In genomic region chrX:13702390-13702789, GRCh38 we compare ENCODE assay signal across 24 cellular contexts. TPM values are rescaled to one million over a fixed set of nuclear protein-coding genes. Genes with fewer than 3 reads are reported as not detected.
DNase-seq lines count a peak whose midpoint lies in the region; ATAC-seq and TF ChIP-seq lines count a peak whose summit lies in the region.
"Had no signal": no experiment of that assay in that cellular context is flagged by ENCODE, and none has a peak within 500 bp of the region (broad histone marks: within the 10 kb centered on the region; RNA-seq: fewer than 3 reads in every experiment).

No MANE protein-coding gene starts in this region.

- intact Hi-C loops in activated CD4-positive, alpha-beta T cell treated with anti-CD3 and anti-CD28 coated beads for 36 hours (cut with DNase I, micrococcal nuclease): no loop called here
- intact Hi-C loops in CD4-positive, alpha-beta memory T cell (cut with micrococcal nuclease): no loop called here
- intact Hi-C loops in uterus (cut with DNase I; ENCODE audit: low total_unique reads): no loop called here

- no peaks in the 10 kb centered on the region for H3K9me3 Mint-ChIP-seq in activated CD4-positive, alpha-beta T cell treated with anti-CD3 and anti-CD28 coated beads for 36 hours (ENCODE audit: low read depth)
- peaks cover 0 to 2% (median 0%) of the 10 kb centered on the region in 8 donors for H3K9me3 Mint-ChIP-seq in CD4-positive, alpha-beta memory T cell
- H3K9me3 Mint-ChIP-seq in activated CD8-positive, alpha-beta T cell treated with anti-CD3 and anti-CD28 coated beads, Interleukin-2, amount 10 ng/mL, durations not matched to agents 7 days and 5 days (ENCODE audit: insufficient read depth): no peaks in the 10 kb centered on the region
- no peaks in the 10 kb centered on the region for H3K9me3 Mint-ChIP-seq in naive thymus-derived CD8-positive, alpha-beta T cell
- H3K9me3 Mint-ChIP-seq: brain had no signal

- H3K4me3 ChIP-seq in CD4-positive, alpha-beta memory T cell (ENCODE audit: low read length in 2 of 2): no peak overlapping the region
- H3K4me3 ChIP-seq in uterus: no peak overlapping the region
- H3K4me3 ChIP-seq: esophagus muscularis mucosa, neural progenitor cell, prostate gland, testis had no signal

- no peaks in the 10 kb centered on the region for H3K9me3 ChIP-seq in CD4-positive, alpha-beta memory T cell (ENCODE audit: control insufficient read depth in 1 of 2, low read length in 2 of 2)
- H3K9me3 ChIP-seq in uterus: no peaks in the 10 kb centered on the region
- H3K9me3 ChIP-seq: esophagus muscularis mucosa, prostate gland, testis had no signal

- no peak overlapping the region for H3K27ac ChIP-seq in CD4-positive, alpha-beta memory T cell (ENCODE audit: low read depth, low read length)
- H3K27ac ChIP-seq in uterus: no peak overlapping the region
- H3K27ac ChIP-seq: 22Rv1, neural progenitor cell, prostate gland, testis had no signal

- DNase-seq in activated CD4-positive, alpha-beta T cell treated with anti-CD3 and anti-CD28 coated beads for 36 hours: no peak
- no peak for DNase-seq in activated CD4-positive, alpha-beta T cell treated with anti-CD3 and anti-CD28 coated beads for 4 hours
- no peak for DNase-seq in CD4-positive, alpha-beta memory T cell
- DNase-seq in activated CD8-positive, alpha-beta T cell treated with anti-CD3 and anti-CD28 coated beads, Interleukin-2, amount 10 ng/mL, durations not matched to agents 7 days and 5 days: no peak
- no peak for DNase-seq in naive thymus-derived CD8-positive, alpha-beta T cell
- DNase-seq in LoVo (ENCODE audit: low spot score) (no peak), uterus (no peak), DMS114 treated with DMSO at 0.1 percent for 48 hours (lab: John Stamatoyannopoulos, UW; ENCODE audit: unreplicated experiment) (no peak)
- DNase-seq: effector memory CD4-positive, alpha-beta T cell; EL; H7; hippocampal formation; IMR-90; left ventricle myocardium superior; MM.1S; NCI-H1436; SIG-M5; testis had no signal

- peaks cover 55% of the 10 kb centered on the region for H3K4me1 ChIP-seq in CD4-positive, alpha-beta memory T cell (ENCODE audit: insufficient read depth, low read length)
- H3K4me1 ChIP-seq in uterus: peaks cover 0 to 4% of the 10 kb centered on the region in 2 donors
- H3K4me1 ChIP-seq: prostate gland, testis had no signal

- no peaks in the 10 kb centered on the region for H3K27me3 ChIP-seq in CD4-positive, alpha-beta memory T cell (ENCODE audit: insufficient read depth, low read length)
- H3K27me3 ChIP-seq in uterus: no peaks in the 10 kb centered on the region
- H3K27me3 ChIP-seq: esophagus muscularis mucosa, neural progenitor cell, testis had no signal

- no peaks in the 10 kb centered on the region for H3K36me3 ChIP-seq in CD4-positive, alpha-beta memory T cell (ENCODE audit: insufficient read depth, low read length)
- H3K36me3 ChIP-seq in uterus: no peaks in the 10 kb centered on the region
- H3K36me3 ChIP-seq: esophagus muscularis mucosa, neural progenitor cell, prostate gland had no signal

- H3K27ac Mint-ChIP-seq in activated CD4-positive, alpha-beta T cell treated with anti-CD3 and anti-CD28 coated beads for 36 hours: peak overlapping the region; percentile 32
- H3K27ac Mint-ChIP-seq in CD4-positive, alpha-beta memory T cell: peak overlapping the region in 6 of 7 donors; percentile 4 to 73 (median 43)
- peak overlapping the region; percentile 47 for H3K27ac Mint-ChIP-seq in activated CD8-positive, alpha-beta T cell treated with anti-CD3 and anti-CD28 coated beads, Interleukin-2, amount 10 ng/mL, durations not matched to agents 7 days and 5 days
- peak overlapping the region in 8 of 10 donors; percentile 9 to 86 (median 65) for H3K27ac Mint-ChIP-seq in naive thymus-derived CD8-positive, alpha-beta T cell
- H3K27ac Mint-ChIP-seq: neural progenitor cell had no signal

- no peak for TF ChIP-seq CTCF in uterus (IDR thresholded peaks at IDR 0.05)

- CTCF ChIA-PET in activated CD4-positive, alpha-beta T cell treated with anti-CD3 and anti-CD28 coated beads for 36 hours (lab: Charles Lee): no interaction called here
- CTCF ChIA-PET in CD4-positive, alpha-beta memory T cell (lab: Charles Lee; ENCODE audit: partially characterized antibody): no interaction called here
- CTCF ChIA-PET in activated CD8-positive, alpha-beta T cell treated with anti-CD3 and anti-CD28 coated beads, Interleukin-2, amount 10 ng/mL, durations not matched to agents 7 days and 5 days (lab: Charles Lee): interaction anchor here (1.3 kb wide), 1 partner anchor 20 kb away, joined by 3 read pairs; no protein-coding TSS in a partner anchor

- peaks cover 51% of the 10 kb centered on the region for H3K4me1 Mint-ChIP-seq in activated CD4-positive, alpha-beta T cell treated with anti-CD3 and anti-CD28 coated beads for 36 hours
- H3K4me1 Mint-ChIP-seq in CD4-positive, alpha-beta memory T cell: peaks cover 32 to 60% (median 44%) of the 10 kb centered on the region in 4 donors
- peaks cover 20% of the 10 kb centered on the region for H3K4me1 Mint-ChIP-seq in activated CD8-positive, alpha-beta T cell treated with anti-CD3 and anti-CD28 coated beads, Interleukin-2, amount 10 ng/mL, durations not matched to agents 7 days and 5 days (ENCODE audit: low read depth)
- H3K4me1 Mint-ChIP-seq in naive thymus-derived CD8-positive, alpha-beta T cell: peaks cover 11 to 70% (median 39%) of the 10 kb centered on the region in 4 donors
- H3K4me1 Mint-ChIP-seq: neural progenitor cell had no signal

- H3K4me3 Mint-ChIP-seq in activated CD4-positive, alpha-beta T cell treated with anti-CD3 and anti-CD28 coated beads for 36 hours: no peak overlapping the region
- H3K4me3 Mint-ChIP-seq in CD4-positive, alpha-beta memory T cell: peak overlapping the region in 3 of 8 donors; percentile 2 to 49 (median 38)
- H3K4me3 Mint-ChIP-seq in activated CD8-positive, alpha-beta T cell treated with anti-CD3 and anti-CD28 coated beads, Interleukin-2, amount 10 ng/mL, durations not matched to agents 7 days and 5 days: no peak overlapping the region
- H3K4me3 Mint-ChIP-seq in naive thymus-derived CD8-positive, alpha-beta T cell: peak overlapping the region in 2 of 10 donors; percentile 34 to 43
- H3K4me3 Mint-ChIP-seq: brain, neural progenitor cell had no signal

- ATAC-seq in activated CD4-positive, alpha-beta T cell treated with anti-CD3 and anti-CD28 coated beads for 36 hours: no peak
- no peak for ATAC-seq in activated CD8-positive, alpha-beta T cell treated with anti-CD3 and anti-CD28 coated beads, Interleukin-2, amount 10 ng/mL, durations not matched to agents 7 days and 5 days
- ATAC-seq in naive thymus-derived CD8-positive, alpha-beta T cell: no peak
- ATAC-seq: left ventricle myocardium superior, Panc1 had no signal

- H3K36me3 Mint-ChIP-seq in activated CD4-positive, alpha-beta T cell treated with anti-CD3 and anti-CD28 coated beads for 36 hours (ENCODE audit: low read depth): peaks cover 22% of the 10 kb centered on the region
- H3K36me3 Mint-ChIP-seq in CD4-positive, alpha-beta memory T cell: peaks cover 9 to 13% of the 10 kb centered on the region in 2 donors
- peaks cover 13% of the 10 kb centered on the region for H3K36me3 Mint-ChIP-seq in activated CD8-positive, alpha-beta T cell treated with anti-CD3 and anti-CD28 coated beads, Interleukin-2, amount 10 ng/mL, durations not matched to agents 7 days and 5 days (ENCODE audit: low read depth)
- H3K36me3 Mint-ChIP-seq in naive thymus-derived CD8-positive, alpha-beta T cell: peaks cover 4 to 16% (median 4%) of the 10 kb centered on the region in 3 donors

- TF ChIP-seq POLR2A in uterus (IDR thresholded peaks at IDR 0.05): no peak

- POLR2A ChIA-PET in activated CD4-positive, alpha-beta T cell treated with anti-CD3 and anti-CD28 coated beads for 36 hours (lab: Charles Lee): interaction anchor here (0.6 kb wide), 1 partner anchor 11 kb away, joined by 4 read pairs; no protein-coding TSS in a partner anchor
- POLR2A ChIA-PET in CD4-positive, alpha-beta memory T cell (lab: Charles Lee; ENCODE audit: partially characterized antibody): no interaction called here
- POLR2A ChIA-PET in activated CD8-positive, alpha-beta T cell treated with anti-CD3 and anti-CD28 coated beads, Interleukin-2, amount 10 ng/mL, durations not matched to agents 7 days and 5 days (lab: Charles Lee): no interaction called here
- POLR2A ChIA-PET in naive thymus-derived CD8-positive, alpha-beta T cell (lab: Charles Lee): no interaction called here

- H3K27me3 Mint-ChIP-seq in activated CD4-positive, alpha-beta T cell treated with anti-CD3 and anti-CD28 coated beads for 36 hours: no peaks in the 10 kb centered on the region
- no peaks in the 10 kb centered on the region for H3K27me3 Mint-ChIP-seq in CD4-positive, alpha-beta memory T cell
- H3K27me3 Mint-ChIP-seq in activated CD8-positive, alpha-beta T cell treated with anti-CD3 and anti-CD28 coated beads, Interleukin-2, amount 10 ng/mL, durations not matched to agents 7 days and 5 days (ENCODE audit: low read depth): no peaks in the 10 kb centered on the region
- H3K27me3 Mint-ChIP-seq in naive thymus-derived CD8-positive, alpha-beta T cell: no peaks in the 10 kb centered on the region
- H3K27me3 Mint-ChIP-seq: brain had no signal

RNA-seq across cellular contexts. Expression of gene RAB9A, which starts 13.5 kb away (rescaled TPM):
- total RNA-seq in activated CD4-positive, alpha-beta T cell treated with anti-CD3 and anti-CD28 coated beads for 36 hours: 10 to 100 TPM; 24.9 to 31.4 TPM
- total RNA-seq in CD4-positive, alpha-beta memory T cell: 10 to 100 TPM; 19.9 to 22.7 TPM
- 10 to 100 TPM; 31.7 to 33.4 TPM for polyA plus RNA-seq in CD4-positive, alpha-beta memory T cell
- total RNA-seq in activated CD8-positive, alpha-beta T cell treated with anti-CD3 and anti-CD28 coated beads, Interleukin-2, amount 10 ng/mL, durations not matched to agents 7 days and 5 days: 10 to 100 TPM; 10.6 to 11.2 TPM
- total RNA-seq in naive thymus-derived CD8-positive, alpha-beta T cell: 10 to 100 TPM; 13.7 to 14.0 TPM
- polyA plus RNA-seq in naive thymus-derived CD8-positive, alpha-beta T cell: 10 to 100 TPM; 15.6 to 22.1 (median 17.3) TPM
- total RNA-seq in uterus: 10 to 100 TPM; 27.2 to 40.2 (median 28.2) TPM

RNA-seq across cellular contexts. Expression of gene TRAPPC2, which starts 32.0 kb away (rescaled TPM):
- total RNA-seq in activated CD4-positive, alpha-beta T cell treated with anti-CD3 and anti-CD28 coated beads for 36 hours: 10 to 100 TPM; 10.3 to 16.4 TPM
- total RNA-seq in CD4-positive, alpha-beta memory T cell: 10 to 100 TPM; 36.6 to 39.6 TPM
- polyA plus RNA-seq in CD4-positive, alpha-beta memory T cell: 10 to 100 TPM; 33.1 to 45.9 TPM
- total RNA-seq in activated CD8-positive, alpha-beta T cell treated with anti-CD3 and anti-CD28 coated beads, Interleukin-2, amount 10 ng/mL, durations not matched to agents 7 days and 5 days: 10 to 100 TPM; 21.6 to 23.2 TPM
- total RNA-seq in naive thymus-derived CD8-positive, alpha-beta T cell: 10 to 100 TPM; 34.3 to 35.5 TPM
- 10 to 100 TPM; 25.7 to 51.5 (median 31.9) TPM for polyA plus RNA-seq in naive thymus-derived CD8-positive, alpha-beta T cell
- 10 to 100 TPM in 3 of 4 donors, 1 to 10 TPM in 1; 5.6 to 48.0 (median 22.8) TPM for total RNA-seq in uterus

RNA-seq across cellular contexts. Expression of gene OFD1, which starts 32.2 kb away (rescaled TPM):
- total RNA-seq in activated CD4-positive, alpha-beta T cell treated with anti-CD3 and anti-CD28 coated beads for 36 hours: 10 to 100 TPM; 28.0 to 32.4 TPM
- 100 to 1,000 TPM; 135 TPM for total RNA-seq in CD4-positive, alpha-beta memory T cell
- polyA plus RNA-seq in CD4-positive, alpha-beta memory T cell: 10 to 100 TPM; 22.0 to 39.0 TPM
- 10 to 100 TPM; 29.6 to 30.4 TPM for total RNA-seq in activated CD8-positive, alpha-beta T cell treated with anti-CD3 and anti-CD28 coated beads, Interleukin-2, amount 10 ng/mL, durations not matched to agents 7 days and 5 days
- total RNA-seq in naive thymus-derived CD8-positive, alpha-beta T cell: 100 to 1,000 TPM; 119 to 127 TPM
- 10 to 100 TPM; 27.3 to 37.6 (median 33.8) TPM for polyA plus RNA-seq in naive thymus-derived CD8-positive, alpha-beta T cell
- 100 to 1,000 TPM in 1 of 4 donors, 10 to 100 TPM in 3; 24.1 to 172 (median 49.7) TPM for total RNA-seq in uterus

RNA-seq across cellular contexts. Expression of gene TCEANC, which starts 49.4 kb away (rescaled TPM):
- 1 to 10 TPM; 1.9 to 2.3 TPM for total RNA-seq in activated CD4-positive, alpha-beta T cell treated with anti-CD3 and anti-CD28 coated beads for 36 hours
- 10 to 100 TPM; 14.6 to 16.3 TPM for total RNA-seq in CD4-positive, alpha-beta memory T cell
- polyA plus RNA-seq in CD4-positive, alpha-beta memory T cell: 10 to 100 TPM in 1 of 2 donors, 1 to 10 TPM in 1; 9.6 to 10.3 TPM
- total RNA-seq in activated CD8-positive, alpha-beta T cell treated with anti-CD3 and anti-CD28 coated beads, Interleukin-2, amount 10 ng/mL, durations not matched to agents 7 days and 5 days: 1 to 10 TPM; 3.8 to 4.1 TPM
- 10 to 100 TPM; 13.7 to 14.5 TPM for total RNA-seq in naive thymus-derived CD8-positive, alpha-beta T cell
- polyA plus RNA-seq in naive thymus-derived CD8-positive, alpha-beta T cell: 10 to 100 TPM in 1 of 3 donors, 1 to 10 TPM in 2; 6.2 to 11.5 (median 8.7) TPM
- 1 to 10 TPM; 1.5 to 9.2 (median 5.7) TPM for total RNA-seq in uterus
